Comparison of ENCODE assay signal across 31 cellular contexts in genomic region chr4:80229128-80229527, GRCh38. TPM values are rescaled to one million over a fixed set of nuclear protein-coding genes. Genes with fewer than 3 reads are reported as not detected.
DNase-seq lines count a peak whose midpoint lies in the region; ATAC-seq and TF ChIP-seq lines count a peak whose summit lies in the region.
"Had no signal": no experiment of that assay in that cellular context is flagged by ENCODE, and none has a peak within 500 bp of the region (broad histone marks: within the 10 kb centered on the region; RNA-seq: fewer than 3 reads in every experiment).

No MANE protein-coding gene starts in this region.

- ATAC-seq in GM18868 (IDR thresholded peaks at IDR 0.05; ENCODE audit: unreplicated experiment) = peak; percentile 29
- ATAC-seq in GM21576 (IDR thresholded peaks at IDR 0.05; ENCODE audit: unreplicated experiment) = peak; percentile 22
- peak; percentile 16 for ATAC-seq in HG03139 (IDR thresholded peaks at IDR 0.05; ENCODE audit: unreplicated experiment)
- ATAC-seq in HG03039 (IDR thresholded peaks at IDR 0.05; ENCODE audit: unreplicated experiment) = no peak
- ATAC-seq in effector memory CD8-positive, alpha-beta T cell (replicated peaks) = no peak
- ATAC-seq: body of pancreas; heart left ventricle; pancreas; stimulated activated naive CD8-positive, alpha-beta T cell treated with anti-CD3 and anti-CD28 coated beads, Interleukin-15, Interleukin-2, amounts not matched to agents 100 U/mL and 50 U/mL, for 24 hours had no signal

- peaks cover 34% of the 10 kb centered on the region for H3K4me1 ChIP-seq in osteoblast (ENCODE audit: insufficient read depth, low read length)
- H3K4me1 ChIP-seq: body of pancreas, heart left ventricle, pancreas, right atrium auricular region, vagina had no signal

- H3K27ac ChIP-seq in osteoblast (ENCODE audit: low read depth, low read length) = no peak overlapping the region
- H3K27ac ChIP-seq: body of pancreas, C4-2B, heart left ventricle, pancreas, right atrium auricular region, thoracic aorta, vagina, VCaP had no signal

- DNase-seq in osteoblast (ENCODE audit: insufficient read length, low spot score, missing footprints) = no peak
- no peak for DNase-seq in HuH-7.5 (ENCODE audit: low spot score)
- no peak for DNase-seq in NCI-H2196 treated with DMSO at 0.1 percent for 48 hours (lab: John Stamatoyannopoulos, UW; ENCODE audit: unreplicated experiment)
- no peak for DNase-seq in effector memory CD8-positive, alpha-beta T cell
- DNase-seq: activated CD4-positive, alpha-beta T cell treated with anti-CD3 and anti-CD28 coated beads for 48 hours; activated naive CD4-positive, alpha-beta T cell; activated T-cell treated with anti-CD3 and anti-CD28 coated beads, Interleukin-2, amount 50 U/mL, for 48 hours; body of pancreas; cerebellar nuclear complex; EL; foreskin fibroblast; heart left ventricle; kidney glomerular epithelial cell; NCI-H1105; NCI-H2029 treated with DMSO at 0.1 percent for 48 hours; NCI-H226; nephron progenitor cell; pancreas; stimulated activated CD4-positive, alpha-beta T cell treated with anti-CD3 and anti-CD28 coated beads, Interleukin-4, amount 100 ng/mL, for 24 hours; stimulated activated naive CD8-positive, alpha-beta T cell treated with anti-CD3 and anti-CD28 coated beads, Interleukin-15, Interleukin-2, amounts not matched to agents 100 U/mL and 50 U/mL, for 24 hours had no signal

- H3K9me3 ChIP-seq in osteoblast (ENCODE audit: low read depth, low read length) = no peaks in the 10 kb centered on the region
- H3K9me3 ChIP-seq: body of pancreas, heart left ventricle, pancreas, right atrium auricular region, thoracic aorta, vagina had no signal

- H3K4me3 ChIP-seq in osteoblast (ENCODE audit: insufficient read depth, low read length) = no peak overlapping the region
- H3K4me3 ChIP-seq: body of pancreas, heart left ventricle, lung, pancreas, right atrium auricular region, thoracic aorta, vagina had no signal

- H4K20me1 ChIP-seq in osteoblast (ENCODE audit: insufficient read depth, low read length) = no peaks in the 10 kb centered on the region

- H3K27ac Mint-ChIP-seq in effector memory CD8-positive, alpha-beta T cell = no peak overlapping the region
- H3K27ac Mint-ChIP-seq: IgD-negative memory B cell, nephron progenitor cell had no signal

- H3K79me2 ChIP-seq in osteoblast (ENCODE audit: insufficient read depth, low read length) = peaks cover 30% of the 10 kb centered on the region

- H2AFZ ChIP-seq in osteoblast (ENCODE audit: low read length) = peak overlapping the region; percentile 52

- no peak overlapping the region for H3K4me3 Mint-ChIP-seq in effector memory CD8-positive, alpha-beta T cell
- H3K4me3 Mint-ChIP-seq: IgD-negative memory B cell, nephron progenitor cell had no signal

- H3K27me3 ChIP-seq in osteoblast (ENCODE audit: insufficient read depth, low read length) = no peaks in the 10 kb centered on the region
- H3K27me3 ChIP-seq: body of pancreas, right atrium auricular region, vagina had no signal

- no peak for TF ChIP-seq CTCF in osteoblast (IDR thresholded peaks at IDR 0.05; ENCODE audit: extremely low read depth, low read depth, low read length)

- no peaks in the 10 kb centered on the region for H3K9me3 Mint-ChIP-seq in effector memory CD8-positive, alpha-beta T cell
- H3K9me3 Mint-ChIP-seq: IgD-negative memory B cell, nephron progenitor cell had no signal

- peaks cover 0 to 6% of the 10 kb centered on the region in 2 donors for H3K4me1 Mint-ChIP-seq in effector memory CD8-positive, alpha-beta T cell (ENCODE audit: low read depth in 2 of 2)
- H3K4me1 Mint-ChIP-seq: nephron progenitor cell had no signal

- peaks cover 19 to 44% of the 10 kb centered on the region in 2 donors for H3K27me3 Mint-ChIP-seq in effector memory CD8-positive, alpha-beta T cell

- H3K36me3 ChIP-seq in osteoblast (ENCODE audit: insufficient read depth, low read length) = no peaks in the 10 kb centered on the region
- H3K36me3 ChIP-seq: heart left ventricle, pancreas, right atrium auricular region, thoracic aorta, vagina had no signal

- no peaks in the 10 kb centered on the region for H3K36me3 Mint-ChIP-seq in effector memory CD8-positive, alpha-beta T cell (ENCODE audit: insufficient read depth)
- H3K36me3 Mint-ChIP-seq: IgD-negative memory B cell had no signal

- H3K4me2 ChIP-seq in osteoblast (ENCODE audit: insufficient read depth, low read length) = peak overlapping the region; percentile 66

RNA-seq across cellular contexts. Expression of gene PRDM8, which starts 31.8 kb away (rescaled TPM):
- total RNA-seq in osteoblast = 3.6 and 5.0 TPM in 2 replicates

RNA-seq across cellular contexts. Expression of gene FGF5, which starts 37.3 kb away (rescaled TPM):
- 7.7 and 10.5 TPM in 2 replicates for total RNA-seq in osteoblast
- total RNA-seq: body of pancreas, pancreas, thoracic aorta, vagina had no signal

Comparison
In these comparisons a context has a peak if more than half of its experiments do, and no peak if none do; other contexts are left out.
1. ATAC-seq: peak in GM18868 (single experiment), GM21576 (single experiment) and HG03139 (single experiment); none in HG03039 (single experiment) and effector memory CD8-positive, alpha-beta T cell (single experiment).